10 cellular contexts compared by ENCODE assay signal in the genomic region with DNA sequence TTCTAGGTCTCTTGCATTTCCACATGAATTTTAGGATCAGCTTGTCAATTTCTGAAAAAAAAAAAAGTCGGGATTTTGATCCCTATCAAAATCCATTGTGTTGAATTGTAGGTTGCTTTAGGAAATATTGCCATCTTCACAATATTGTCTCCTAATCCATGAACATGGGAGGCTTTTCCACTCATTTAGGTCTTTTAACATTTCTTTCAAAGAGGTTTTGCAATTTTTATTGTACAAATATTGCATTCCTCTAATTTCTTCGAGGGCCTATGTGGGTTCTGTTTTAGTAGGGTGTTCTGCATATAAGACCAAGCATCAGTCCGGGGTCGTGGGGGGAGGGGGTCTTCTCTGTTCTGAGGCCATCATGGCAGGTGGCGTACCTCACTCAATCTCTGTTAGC. TPM values are rescaled to one million over a fixed set of nuclear protein-coding genes. Genes with fewer than 3 reads are reported as not detected.
A peak's percentile ranks its signal among the peaks of the same experiment; 100 is the strongest.
DNase-seq lines count a peak whose midpoint lies in the region; TF ChIP-seq lines count a peak whose summit lies in the region.
"Had no signal": no experiment of that assay in that cellular context is flagged by ENCODE, and none has a peak within 500 bp of the region (broad histone marks: within the 10 kb centered on the region; RNA-seq: fewer than 3 reads in every experiment).

No MANE protein-coding gene starts in this region.

- no peaks in the 10 kb centered on the region for H3F3A ChIP-seq in PC-9 (ENCODE audit: insufficient read depth, low read depth)

- in situ Hi-C loops in brain microvascular endothelial cell (cut with HindIII; ENCODE audit: low pct_ligation_motif_present, low sequenced_read_pairs), result no loop called here

- no TSS peak for BruUV-seq in PC-9 (replicated peaks; lab: Mats Ljungman, UMichigan)

- no peak for DNase-seq in PC-9
- DNase-seq in epithelial cell of prostate (ENCODE audit: low read depth, low spot score), result no peak
- DNase-seq in osteoblast (ENCODE audit: insufficient read length, low spot score, missing footprints), result peak; percentile 68
- DNase-seq in activated T-cell treated with anti-CD3 and anti-CD28 coated beads for 4 hours, result no peak
- DNase-seq in iPS-NIHi7 (ENCODE audit: extremely low spot score), result no peak
- no peak for DNase-seq in brain microvascular endothelial cell
- no peak for DNase-seq in SHP77 treated with DMSO at 0.1 percent for 48 hours (lab: John Stamatoyannopoulos, UW)
- DNase-seq: immature natural killer cell, NCI-H187 treated with DMSO at 0.1 percent for 48 hours had no signal

- CTCF ChIA-PET in PC-9 (lab: Charles Lee), result no interaction called here

- H3K4me3 ChIP-seq in PC-9 (peak overlapping the region; percentile 67), osteoblast (ENCODE audit: insufficient read depth, low read length) (peak overlapping the region; percentile 77), brain microvascular endothelial cell (ENCODE audit: low read depth, low read length) (no peak overlapping the region)

- H3K27me3 ChIP-seq in PC-9 (ENCODE audit: insufficient read depth, low read depth), result no peaks in the 10 kb centered on the region
- peaks cover 9% of the 10 kb centered on the region for H3K27me3 ChIP-seq in osteoblast (ENCODE audit: insufficient read depth, low read length)
- no peaks in the 10 kb centered on the region for H3K27me3 ChIP-seq in brain microvascular endothelial cell (replicated peaks)

- H3K79me2 ChIP-seq in PC-9 (ENCODE audit: low read depth) (no peaks in the 10 kb centered on the region), osteoblast (ENCODE audit: insufficient read depth, low read length) (peaks cover 5% of the 10 kb centered on the region)

- no peaks in the 10 kb centered on the region for H3K9me3 ChIP-seq in PC-9 (ENCODE audit: insufficient read depth, low read depth)
- no peaks in the 10 kb centered on the region for H3K9me3 ChIP-seq in osteoblast (ENCODE audit: low read depth, low read length)

- no peaks in the 10 kb centered on the region for H3K9me2 ChIP-seq in PC-9 (ENCODE audit: insufficient read depth)

- H3K36me3 ChIP-seq in PC-9 (ENCODE audit: low read depth) (no peaks in the 10 kb centered on the region), osteoblast (ENCODE audit: insufficient read depth, low read length) (no peaks in the 10 kb centered on the region), brain microvascular endothelial cell (replicated peaks) (no peaks in the 10 kb centered on the region)

- H3K27ac ChIP-seq in C4-2B (peak overlapping the region; percentile 93), PC-9 (no peak overlapping the region), epithelial cell of prostate (peak overlapping the region; percentile 32), osteoblast (ENCODE audit: low read depth, low read length) (no peak overlapping the region), brain microvascular endothelial cell (no peak overlapping the region)

- H2AFZ ChIP-seq in PC-9 (peak overlapping the region; percentile 86), osteoblast (ENCODE audit: low read length) (no peak overlapping the region)

- POLR2A ChIA-PET in PC-9 (lab: Charles Lee; ENCODE audit: unreplicated experiment), result no interaction called here

- H3K4me1 ChIP-seq in PC-9 (replicated peaks; ENCODE audit: insufficient read depth) (peaks cover 14% of the 10 kb centered on the region), osteoblast (ENCODE audit: insufficient read depth, low read length) (peaks cover 24% of the 10 kb centered on the region)

- intact Hi-C loops in PC-9 (cut with micrococcal nuclease; ENCODE audit: unreplicated experiment), result no loop called here

- no peaks in the 10 kb centered on the region for H4K20me1 ChIP-seq in PC-9 (ENCODE audit: insufficient read depth)
- no peaks in the 10 kb centered on the region for H4K20me1 ChIP-seq in osteoblast (ENCODE audit: insufficient read depth, low read length)

- TF ChIP-seq CTCF in C4-2B (conservative IDR thresholded peaks at IDR 0.05), result no peak
- TF ChIP-seq CTCF in PC-9 (conservative IDR thresholded peaks at IDR 0.05), result no peak
- no peak for TF ChIP-seq CTCF in osteoblast (IDR thresholded peaks at IDR 0.05; ENCODE audit: extremely low read depth, low read depth, low read length)
- no peak for TF ChIP-seq CTCF in brain microvascular endothelial cell (IDR thresholded peaks at IDR 0.05; ENCODE audit: low read depth, low read length, missing control alignments)

- H3K4me2 ChIP-seq in PC-9 (peak overlapping the region; percentile 85), osteoblast (ENCODE audit: insufficient read depth, low read length) (peak overlapping the region; percentile 88)

RNA-seq across cellular contexts. Expression of a gene that starts 0.7 kb away (rescaled TPM):
- total RNA-seq in PC-9 (2021) (44.4 and 54.7 TPM in 2 replicates), osteoblast (8.3 and 33.3 TPM in 2 replicates)

RNA-seq across cellular contexts. Expression of a gene that starts 25.8 kb away (rescaled TPM):
- total RNA-seq in PC-9 (2021) (4.3 and 4.6 TPM in 2 replicates), osteoblast (9.8 and 20.9 TPM in 2 replicates)

Comparison
In these comparisons a context has a peak if more than half of its experiments do, and no peak if none do; other contexts are left out.
1. H3K27ac ChIP-seq: peak in C4-2B (single experiment) and epithelial cell of prostate (single experiment); none in PC-9 (single experiment), osteoblast (single experiment) and brain microvascular endothelial cell (single experiment).